3 cellular contexts compared by ENCODE assay signal in genomic region chr4:45751877-45752276, GRCh38.
"Had no signal": no experiment of that assay in that cellular context is flagged by ENCODE, and none has a peak within 500 bp of the region (broad histone marks: within the 10 kb centered on the region; RNA-seq: fewer than 3 reads in every experiment).

No MANE protein-coding gene starts in this region.

- ATAC-seq: GM12878 had no signal

- H3K4me3 ChIP-seq: GM12878 had no signal

- DNase-seq: GDM1, GF-D8 had no signal
